ENCODE assay signal across 12 cellular contexts in genomic region chr9:37029304-37029775, GRCh38. TPM values are rescaled to one million over a fixed set of nuclear protein-coding genes. Genes with fewer than 3 reads are reported as not detected.
DNase-seq lines count a peak whose midpoint lies in the region; ATAC-seq and TF ChIP-seq lines count a peak whose summit lies in the region.
"Had no signal": no experiment of that assay in that cellular context is flagged by ENCODE, and none has a peak within 500 bp of the region (broad histone marks: within the 10 kb centered on the region; RNA-seq: fewer than 3 reads in every experiment).

No MANE protein-coding gene starts in this region.

- H3K4me3 ChIP-seq in spleen (peak overlapping the region in 5 of 8 donors; percentile 20 to 73 (median 36)), right lobe of liver (no peak overlapping the region)

- H3K9ac ChIP-seq in H9 (ENCODE audit: extremely low read depth, insufficient read length, low read length) = no peak overlapping the region

- H2BK120ac ChIP-seq in H9 (ENCODE audit: low read depth, low read length, poor library complexity, severe bottlenecking) = no peak overlapping the region

- no peaks in the 10 kb centered on the region for H3K36me3 ChIP-seq in spleen
- no peaks in the 10 kb centered on the region for H3K36me3 ChIP-seq in right lobe of liver

- no peaks in the 10 kb centered on the region for H3K79me2 ChIP-seq in H9 (ENCODE audit: insufficient read depth, low read length)

- H4K91ac ChIP-seq in H9 (ENCODE audit: insufficient read length, low read depth, low read length) = no peak overlapping the region

- no peak overlapping the region for H4K8ac ChIP-seq in H9 (replicated peaks; ENCODE audit: insufficient read length, low read depth, low read length)

- peaks cover 50% of the 10 kb centered on the region for H3K4me1 Mint-ChIP-seq in activated T-cell treated with anti-CD3 and anti-CD28 coated beads, Interleukin-2, amount 50 U/mL, for 24 hours (ENCODE audit: low read depth)
- H3K4me1 Mint-ChIP-seq in H9 = peaks cover 32 to 53% of the 10 kb centered on the region in 2 experiments
- H3K4me1 Mint-ChIP-seq in brain = peaks cover 23% of the 10 kb centered on the region

- no peak for DNase-seq in activated T-cell treated with anti-CD3 and anti-CD28 coated beads, Interleukin-2, amount 50 U/mL, for 24 hours
- DNase-seq in activated T-cell treated with anti-CD3 and anti-CD28 coated beads, Interleukin-2, amount 50 U/mL, for 48 hours = no peak
- DNase-seq in H9 (peak; percentile 46), spleen (peak; percentile 84), SIG-M5 treated with dmso at 0.1 percent for 504 hours (lab: John Stamatoyannopoulos, UW; ENCODE audit: unreplicated experiment) (no peak), right lobe of liver (no peak)
- DNase-seq: NCI-H2081, T-helper 2 cell had no signal

- no peak overlapping the region for H3K27ac Mint-ChIP-seq in activated T-cell treated with anti-CD3 and anti-CD28 coated beads, Interleukin-2, amount 50 U/mL, for 24 hours
- no peak overlapping the region for H3K27ac Mint-ChIP-seq in H9
- H3K27ac Mint-ChIP-seq in brain = no peak overlapping the region

- H2AFZ ChIP-seq in H9 (ENCODE audit: low read length) = no peak overlapping the region

- H4K20me1 ChIP-seq in H9 (ENCODE audit: control insufficient read depth, insufficient read depth, insufficient read length) = peaks cover 3% of the 10 kb centered on the region

- no peak for TF ChIP-seq POLR2A in spleen (IDR thresholded peaks at IDR 0.05)
- TF ChIP-seq POLR2A in right lobe of liver (IDR thresholded peaks at IDR 0.05) = no peak

- no peak overlapping the region for H2BK12ac ChIP-seq in H9 (ENCODE audit: insufficient read length, low read depth, low read length)

- H3K18ac ChIP-seq in H9 (ENCODE audit: insufficient read length, low read depth, low read length) = peak overlapping the region; percentile 56

- H2AK5ac ChIP-seq in H9 (ENCODE audit: insufficient read length, low read length) = no peak overlapping the region

- peak overlapping the region; percentile 10 for H3K4me3 Mint-ChIP-seq in activated T-cell treated with anti-CD3 and anti-CD28 coated beads, Interleukin-2, amount 50 U/mL, for 24 hours
- H3K4me3 Mint-ChIP-seq in H9 (peak overlapping the region; percentile 68 to 87), brain (peak overlapping the region; percentile 48 to 78 (median 64))

- H3K9me3 ChIP-seq in H9 (ENCODE audit: control insufficient read depth, low read depth, low read length) = no peaks in the 10 kb centered on the region
- H3K9me3 ChIP-seq in spleen = no peaks in the 10 kb centered on the region
- no peaks in the 10 kb centered on the region for H3K9me3 ChIP-seq in right lobe of liver

- no peak overlapping the region for H4K5ac ChIP-seq in H9 (ENCODE audit: insufficient read length, low read depth, low read length)

- no peaks in the 10 kb centered on the region for H3K36me3 Mint-ChIP-seq in activated T-cell treated with anti-CD3 and anti-CD28 coated beads, Interleukin-2, amount 50 U/mL, for 24 hours (ENCODE audit: low read depth)
- H3K36me3 Mint-ChIP-seq in H9 (ENCODE audit: insufficient read depth in 1 of 3, low read depth in 3 of 3) (peaks cover 0 to 1% (median 0%) of the 10 kb centered on the region in 3 experiments; a peak in 2 of 7 replicates), brain (no peaks in the 10 kb centered on the region)

- peaks cover 90% of the 10 kb centered on the region for H3K27me3 ChIP-seq in H9 (ENCODE audit: insufficient read depth, low read length)
- H3K27me3 ChIP-seq in spleen (replicated peaks in 1 of 7) = peaks cover 26 to 100% (median 98%) of the 10 kb centered on the region in 7 donors
- peaks cover 21 to 73% of the 10 kb centered on the region in 2 donors for H3K27me3 ChIP-seq in right lobe of liver

- no peak overlapping the region for H3K4ac ChIP-seq in H9 (ENCODE audit: low read depth, low read length)

- no peak overlapping the region for H3T11ph ChIP-seq in H9 (ENCODE audit: low read length)

- H2BK15ac ChIP-seq in H9 (ENCODE audit: low read depth, low read length) = no peak overlapping the region

- intact Hi-C loops in spleen (cut with DNase I; ENCODE audit: low total_unique reads) (no loop called here), right lobe of liver (cut with DNase I) (no loop called here)

- H3K79me1 ChIP-seq in H9 (ENCODE audit: insufficient read depth, low read depth, low read length, poor library complexity, severe bottlenecking) = no peaks in the 10 kb centered on the region

- H3K23ac ChIP-seq in H9 (ENCODE audit: insufficient read length, low read depth, low read length) = no peak overlapping the region

- no peak overlapping the region for H3K27ac ChIP-seq in H9 (ENCODE audit: insufficient read length, low read depth, low read length)
- H3K27ac ChIP-seq in spleen = peak overlapping the region in 5 of 8 donors; percentile 4 to 91 (median 90)
- no peak overlapping the region for H3K27ac ChIP-seq in right lobe of liver

- H3K23me2 ChIP-seq in H9 (ENCODE audit: insufficient read length, low read depth, low read length, poor library complexity, severe bottlenecking) = peaks cover 32% of the 10 kb centered on the region

- no peak overlapping the region for H2BK20ac ChIP-seq in H9 (ENCODE audit: low read depth, low read length, poor library complexity, severe bottlenecking)

- H2BK5ac ChIP-seq in H9 (ENCODE audit: insufficient read length, low read length) = no peak overlapping the region

- H3K27me3 Mint-ChIP-seq in activated T-cell treated with anti-CD3 and anti-CD28 coated beads, Interleukin-2, amount 50 U/mL, for 24 hours = peaks cover 97% of the 10 kb centered on the region
- peaks cover 98% of the 10 kb centered on the region for H3K27me3 Mint-ChIP-seq in H9 (ENCODE audit: low read depth)
- H3K27me3 Mint-ChIP-seq in brain = peaks cover 100% of the 10 kb centered on the region

- H3K56ac ChIP-seq in H9 (ENCODE audit: insufficient read length, low read depth, low read length) = no peak overlapping the region

- WGBS in H9 (ENCODE audit: extremely low coverage, insufficient read length, low lambda C conversion rate) = no CpG with 5 or more reads among the region's 23 CpGs
- WGBS in spleen, 5 donors = 3 to 12% (median 5%) methylated on average over 14 to 23 of the region's 23 CpGs
- WGBS in right lobe of liver (ENCODE audit: insufficient coverage, low coverage, low lambda C conversion rate, missing lambda C conversion rate) = 9% methylated on average over 4 of the region's 23 CpGs

- H3K4me2 ChIP-seq in H9 (ENCODE audit: insufficient read depth, insufficient read length, low read length) = peak overlapping the region; percentile 73

- ATAC-seq in GM19452 (IDR thresholded peaks at IDR 0.05; ENCODE audit: unreplicated experiment) = no peak
- no peak for ATAC-seq in right lobe of liver

- H3K9me3 Mint-ChIP-seq in activated T-cell treated with anti-CD3 and anti-CD28 coated beads, Interleukin-2, amount 50 U/mL, for 24 hours = no peaks in the 10 kb centered on the region
- H3K9me3 Mint-ChIP-seq in H9 (peaks cover 3 to 5% of the 10 kb centered on the region in 2 experiments; a peak in 4 of 5 replicates), brain (peaks cover 3 to 12% (median 3%) of the 10 kb centered on the region in 5 experiments)

- peak overlapping the region; percentile 6; the same call in 1 of the 2 replicates for H3K14ac ChIP-seq in H9 (ENCODE audit: insufficient read depth, low read length)

- no peak for TF ChIP-seq CTCF in H9 (conservative IDR thresholded peaks at IDR 0.05)
- TF ChIP-seq CTCF in brain (conservative IDR thresholded peaks at IDR 0.05) = no peak
- TF ChIP-seq CTCF in spleen (IDR thresholded peaks at IDR 0.05 in 8 of 11, conservative IDR thresholded peaks at IDR 0.05 in 3 of 11) = no peak
- TF ChIP-seq CTCF in right lobe of liver (IDR thresholded peaks at IDR 0.05) = no peak

- no peaks in the 10 kb centered on the region for H3K4me1 ChIP-seq in H9 (ENCODE audit: insufficient read depth, low read length)
- H3K4me1 ChIP-seq in spleen = peaks cover 32 to 89% (median 69%) of the 10 kb centered on the region in 6 donors
- H3K4me1 ChIP-seq in right lobe of liver = peaks cover 0 to 37% (median 14%) of the 10 kb centered on the region in 4 donors

RNA-seq across cellular contexts. Expression of gene PAX5, which starts 4.7 kb away (rescaled TPM):
- 0.39 and 0.75 TPM in 2 replicates for total RNA-seq in H9 (2021)
- 18.7 TPM for polyA plus RNA-seq in brain (ENCODE audit: insufficient read depth, low read depth, low replicate concordance)
- total RNA-seq in spleen = 100 to 1,000 TPM in 2 of 7 donors, 10 to 100 TPM in 5; 48.3 to 120 (median 76.4) TPM
- polyA plus RNA-seq in spleen = 10 to 100 TPM; 15.9 to 54.6 (median 22.6) TPM
- total RNA-seq in right lobe of liver = under 1 TPM in 2 of 6 experiments, not detected in 4; 0.12 to 0.18 TPM
- total RNA-seq: astrocyte, endothelial cell of umbilical vein had no signal
- polyA plus RNA-seq: endothelial cell of umbilical vein had no signal

Comparison
In these comparisons a context has a peak if more than half of its experiments do, and no peak if none do; other contexts are left out.
1. DNase-seq: peak in H9 (single experiment) and spleen (single experiment); none in activated T-cell treated with anti-CD3 and anti-CD28 coated beads, Interleukin-2, amount 50 U/mL, for 24 hours (single experiment), activated T-cell treated with anti-CD3 and anti-CD28 coated beads, Interleukin-2, amount 50 U/mL, for 48 hours (0 of 2), SIG-M5 treated with dmso at 0.1 percent for 504 hours (single experiment) and right lobe of liver (0 of 3).
2. H3K4me3 Mint-ChIP-seq: peak in every context shown above with its lines; median percentile 78 in H9; 64 in brain; 10 in activated T-cell treated with anti-CD3 and anti-CD28 coated beads, Interleukin-2, amount 50 U/mL, for 24 hours.
3. H3K27ac ChIP-seq: peak in spleen (5 of 8); none in H9 (single experiment) and right lobe of liver (0 of 3).
4. H3K4me3 ChIP-seq: peak in spleen (5 of 8); none in right lobe of liver (0 of 3).
5. RNA of gene PAX5, which starts 4.7 kb away (total RNA-seq): 48.3 to 120 TPM in spleen; 0.39 to 0.75 TPM in H9 and 0.12 to 0.18 TPM in right lobe of liver; every median in the first group is over 10 times any median in the second.